ENCODE assay signal across 22 cellular contexts in genomic region chr1:101105877-101106276, GRCh38.
DNase-seq lines count a peak whose midpoint lies in the region; ATAC-seq and TF ChIP-seq lines count a peak whose summit lies in the region.
"Had no signal": no experiment of that assay in that cellular context is flagged by ENCODE, and none has a peak within 500 bp of the region (broad histone marks: within the 10 kb centered on the region; RNA-seq: fewer than 3 reads in every experiment).

No MANE protein-coding gene starts in this region.

- no peaks in the 10 kb centered on the region for H3K27me3 ChIP-seq in GM23338 (ENCODE audit: insufficient read depth)
- H3K27me3 ChIP-seq: adrenal gland, gastroesophageal sphincter, vagina had no signal

- no peak overlapping the region for H3K27ac ChIP-seq in GM23338 (ENCODE audit: low read depth)
- H3K27ac ChIP-seq: A549, adrenal gland, gastroesophageal sphincter, vagina, VCaP had no signal

- H3K79me2 ChIP-seq in GM23338 (replicated peaks; ENCODE audit: insufficient read depth), result no peaks in the 10 kb centered on the region

- no peaks in the 10 kb centered on the region for H3K4me1 ChIP-seq in GM23338 (ENCODE audit: insufficient read depth)
- H3K4me1 ChIP-seq: A549, gastroesophageal sphincter, vagina had no signal

- no peaks in the 10 kb centered on the region for H3K36me3 ChIP-seq in GM23338 (ENCODE audit: insufficient read depth)
- H3K36me3 ChIP-seq: adrenal gland, gastroesophageal sphincter, vagina had no signal

- H3K4me3 ChIP-seq in fibroblast of mammary gland (ENCODE audit: control insufficient read depth, low read depth, low read length), result no peak overlapping the region
- H3K4me3 ChIP-seq in GM23338, result no peak overlapping the region
- H3K4me3 ChIP-seq: A549, adrenal gland, gastroesophageal sphincter, vagina had no signal

- DNase-seq in AG09319 (ENCODE audit: extremely low read depth, low read depth) (peak; percentile 68), M059J (ENCODE audit: low read depth) (peak; percentile 16), fibroblast of mammary gland (ENCODE audit: low read depth) (peak; percentile 37), medulla oblongata (ENCODE audit: extremely low spot score) (peak; percentile 27), chondrocyte (ENCODE audit: low spot score) (no peak), GM23338 (ENCODE audit: low spot score) (no peak)
- DNase-seq in activated CD8-positive, alpha-beta memory T cell treated with anti-CD3 and anti-CD28 coated beads for 24 hours, result no peak
- no peak for DNase-seq in activated naive CD4-positive, alpha-beta T cell treated with anti-CD3 and anti-CD28 coated beads, Interleukin-2, amount 10 ng/mL, durations not matched to agents 7 days and 5 days
- DNase-seq: activated CD4-positive, alpha-beta memory T cell treated with anti-CD3 and anti-CD28 coated beads, Interleukin-2, amount 10 ng/mL, durations not matched to agents 7 days and 5 days; activated T-cell treated with anti-CD3 and anti-CD28 coated beads, Interleukin-2, amount 50 U/mL, for 48 hours; adrenal gland; CD8-positive, alpha-beta T cell; mammary epithelial cell; MV-4-11; NCI-H1930; retina; T-cell had no signal

- no peak for TF ChIP-seq CTCF in AG09319 (IDR thresholded peaks at IDR 0.05; ENCODE audit: low read depth, low read length)
- no peak for TF ChIP-seq CTCF in fibroblast of mammary gland (conservative IDR thresholded peaks at IDR 0.05; ENCODE audit: control insufficient read depth, insufficient read depth, low read depth, low read length)
- no peak for TF ChIP-seq CTCF in chondrocyte (IDR thresholded peaks at IDR 0.05)
- TF ChIP-seq CTCF in GM23338 (conservative IDR thresholded peaks at IDR 0.05; ENCODE audit: low read depth in 2 of 2), result no peak

- CTCF ChIA-PET in activated naive CD4-positive, alpha-beta T cell treated with anti-CD3 and anti-CD28 coated beads, Interleukin-2, amount 10 ng/mL, durations not matched to agents 7 days and 5 days (lab: Charles Lee), result no interaction called here

- H3K27me3 Mint-ChIP-seq in chondrocyte (ENCODE audit: low read depth), result peaks cover 4% of the 10 kb centered on the region
- no peaks in the 10 kb centered on the region for H3K27me3 Mint-ChIP-seq in GM23338 (ENCODE audit: insufficient read depth, low read depth, poor library complexity)
- no peaks in the 10 kb centered on the region for H3K27me3 Mint-ChIP-seq in activated naive CD4-positive, alpha-beta T cell treated with anti-CD3 and anti-CD28 coated beads, Interleukin-2, amount 10 ng/mL, durations not matched to agents 7 days and 5 days
- H3K27me3 Mint-ChIP-seq: T-cell had no signal

- H3K9me2 ChIP-seq in GM23338 (ENCODE audit: insufficient read depth), result no peaks in the 10 kb centered on the region

- no peaks in the 10 kb centered on the region for H3F3A ChIP-seq in GM23338 (replicated peaks; ENCODE audit: low read depth)

- no peak overlapping the region for H2AFZ ChIP-seq in GM23338

- H3K9me3 Mint-ChIP-seq in chondrocyte (ENCODE audit: low read depth), result no peaks in the 10 kb centered on the region
- no peaks in the 10 kb centered on the region for H3K9me3 Mint-ChIP-seq in GM23338
- peaks cover 15% of the 10 kb centered on the region for H3K9me3 Mint-ChIP-seq in activated naive CD4-positive, alpha-beta T cell treated with anti-CD3 and anti-CD28 coated beads, Interleukin-2, amount 10 ng/mL, durations not matched to agents 7 days and 5 days
- H3K9me3 Mint-ChIP-seq: CD8-positive, alpha-beta T cell; nephron had no signal

- H3K4me3 Mint-ChIP-seq in chondrocyte (ENCODE audit: unreplicated experiment) (no peak overlapping the region), GM23338 (no peak overlapping the region)
- no peak overlapping the region for H3K4me3 Mint-ChIP-seq in activated naive CD4-positive, alpha-beta T cell treated with anti-CD3 and anti-CD28 coated beads, Interleukin-2, amount 10 ng/mL, durations not matched to agents 7 days and 5 days
- H3K4me3 Mint-ChIP-seq: activated CD4-positive, alpha-beta memory T cell treated with anti-CD3 and anti-CD28 coated beads, Interleukin-2, amount 10 ng/mL, durations not matched to agents 7 days and 5 days; CD8-positive, alpha-beta T cell; nephron; T-cell had no signal

- H3K27ac Mint-ChIP-seq in chondrocyte (ENCODE audit: unreplicated experiment) (no peak overlapping the region), GM23338 (no peak overlapping the region)
- H3K27ac Mint-ChIP-seq in activated naive CD4-positive, alpha-beta T cell treated with anti-CD3 and anti-CD28 coated beads, Interleukin-2, amount 10 ng/mL, durations not matched to agents 7 days and 5 days, result no peak overlapping the region
- H3K27ac Mint-ChIP-seq: activated CD4-positive, alpha-beta memory T cell treated with anti-CD3 and anti-CD28 coated beads, Interleukin-2, amount 10 ng/mL, durations not matched to agents 7 days and 5 days; CD8-positive, alpha-beta T cell; nephron; T-cell had no signal

- H3K4me1 Mint-ChIP-seq in chondrocyte (ENCODE audit: low read depth), result peaks cover 2% of the 10 kb centered on the region
- 0 out of 3 replicates have a peak, but pooled peaks cover 3% of the 10 kb centered on the region for H3K4me1 Mint-ChIP-seq in GM23338
- peaks cover 53% of the 10 kb centered on the region for H3K4me1 Mint-ChIP-seq in activated naive CD4-positive, alpha-beta T cell treated with anti-CD3 and anti-CD28 coated beads, Interleukin-2, amount 10 ng/mL, durations not matched to agents 7 days and 5 days
- H3K4me1 Mint-ChIP-seq: nephron had no signal

- no peaks in the 10 kb centered on the region for H4K20me1 ChIP-seq in GM23338 (replicated peaks; ENCODE audit: insufficient read depth)

- no peak overlapping the region for H3K4me2 ChIP-seq in GM23338
- H3K4me2 ChIP-seq: A549 had no signal

- ATAC-seq in GM23338, result no peak
- ATAC-seq: A549; CD8-positive, alpha-beta T cell; gastroesophageal sphincter; T-cell had no signal

- H3K36me3 Mint-ChIP-seq in chondrocyte (ENCODE audit: low read depth), result no peaks in the 10 kb centered on the region
- H3K36me3 Mint-ChIP-seq in GM23338 (ENCODE audit: low read depth), result no peaks in the 10 kb centered on the region
- H3K36me3 Mint-ChIP-seq in activated naive CD4-positive, alpha-beta T cell treated with anti-CD3 and anti-CD28 coated beads, Interleukin-2, amount 10 ng/mL, durations not matched to agents 7 days and 5 days, result peaks cover 31% of the 10 kb centered on the region

TF ChIP-seq in GM23338, 12 proteins besides CTCF, POLR2A, EP300 and RAD21 (continues in another document):
- TF ChIP-seq CREB1 (CRISPR knock-in tag; IDR thresholded peaks at IDR 0.05; ENCODE audit: low read depth) (no peak), REST (IDR thresholded peaks at IDR 0.05; ENCODE audit: unreplicated experiment) (no peak), EZH2 (IDR thresholded peaks at IDR 0.05; ENCODE audit: low read depth, unreplicated experiment) (no peak), ETS1 (IDR thresholded peaks at IDR 0.05) (no peak), JUNB (IDR thresholded peaks at IDR 0.05; ENCODE audit: unreplicated experiment) (no peak)

Comparison
In these comparisons a context has a peak if more than half of its experiments do, and no peak if none do; other contexts are left out.
1. DNase-seq: peak in AG09319 (single experiment), M059J (single experiment), fibroblast of mammary gland (single experiment) and medulla oblongata (single experiment); none in activated CD8-positive, alpha-beta memory T cell treated with anti-CD3 and anti-CD28 coated beads for 24 hours (single experiment), chondrocyte (single experiment), GM23338 (single experiment) and activated naive CD4-positive, alpha-beta T cell treated with anti-CD3 and anti-CD28 coated beads, Interleukin-2, amount 10 ng/mL, durations not matched to agents 7 days and 5 days (single experiment).